ENCODE assay signal across 8 cellular contexts in genomic region chr17:45135192-45135977, GRCh38. TPM values are rescaled to one million over a fixed set of nuclear protein-coding genes. Genes with fewer than 3 reads are reported as not detected.
DNase-seq lines count a peak whose midpoint lies in the region; TF ChIP-seq lines count a peak whose summit lies in the region.

Gene ACBD4, plus strand, starts transcription at chr17:45135687. Its CDS starts 458 bp downstream, at chr17:45136145.

- H3K27ac Mint-ChIP-seq in neural progenitor cell, result peak within 1 kb of the TSS; percentile 60

- H4K20me1 ChIP-seq in MM.1S (ENCODE audit: insufficient read depth, low read length) (no peaks in the 10 kb centered on the region), neural progenitor cell (ENCODE audit: low read depth) (peaks cover 5% of the 10 kb centered on the region)

- H3K4me2 ChIP-seq in MM.1S (ENCODE audit: low read depth, low read length), result peak within 1 kb of the TSS; percentile 97
- H3K4me2 ChIP-seq in neural progenitor cell, result peak within 1 kb of the TSS; percentile 69

- no peaks in the 10 kb centered on the region for H3K9me2 ChIP-seq in MM.1S (replicated peaks; ENCODE audit: insufficient read depth, low read length)

- in situ Hi-C loops in HAP-1 (cut with MboI; ENCODE audit: low sequenced_read_pairs), result loop anchor here (5.0 kb wide), 1 partner anchor 62 kb away; no protein-coding TSS in a partner anchor

- peaks cover 2% of the 10 kb centered on the region for H3K36me3 Mint-ChIP-seq in neural progenitor cell

- H3K4me1 ChIP-seq in HAP-1 (peaks cover 14% of the 10 kb centered on the region), MM.1S (ENCODE audit: low read length) (peaks cover 10% of the 10 kb centered on the region), neural progenitor cell (peaks cover 18% of the 10 kb centered on the region)

- H3K79me2 ChIP-seq in MM.1S (ENCODE audit: low read length) (peaks cover 12% of the 10 kb centered on the region; the same call in 1 of the 2 replicates), neural progenitor cell (ENCODE audit: low read depth) (no peaks in the 10 kb centered on the region)

- H3K27ac ChIP-seq in MM.1S (ENCODE audit: low read length), result peak within 1 kb of the TSS; percentile 7; the same call in 1 of the 2 replicates
- no peak within 1 kb of the TSS for H3K27ac ChIP-seq in neural progenitor cell

- TF ChIP-seq CTCF in MM.1S (IDR thresholded peaks at IDR 0.05; ENCODE audit: low read length), result peak; percentile 100
- TF ChIP-seq CTCF in foreskin fibroblast (IDR thresholded peaks at IDR 0.05; ENCODE audit: low read depth, low read length), result peak; percentile 100
- peak; percentile 100 for TF ChIP-seq CTCF in neural progenitor cell (IDR thresholded peaks at IDR 0.05)

- peaks cover 6% of the 10 kb centered on the region for H3F3A ChIP-seq in MM.1S (ENCODE audit: insufficient read depth, low read length)
- H3F3A ChIP-seq in neural progenitor cell (ENCODE audit: low read depth), result peaks cover 34% of the 10 kb centered on the region

- peak within 1 kb of the TSS; percentile 76 for H3K4me3 Mint-ChIP-seq in neural progenitor cell

- DNase-seq in GF-D8 (lab: John Stamatoyannopoulos, UW) (peak; percentile 88), HAP-1 (ENCODE audit: low spot score in 2 of 2) (peak; percentile 97 to 98), MM.1S (peak; percentile 99), SIG-M5 treated with dmso at 0.1 percent for 504 hours (lab: John Stamatoyannopoulos, UW; ENCODE audit: unreplicated experiment) (peak; percentile 99), foreskin fibroblast (peak; percentile 92 to 98), neural progenitor cell (ENCODE audit: low spot score) (peak; percentile 99), stromal cell of bone marrow (ENCODE audit: low read depth) (peak; percentile 94)
- DNase-seq in activated gamma-delta T cell treated with anti-CD3 and anti-CD28 coated beads, Interleukin-2, amount 50 U/mL, for 16 hours (ENCODE audit: low read depth), result peak; percentile 98

- H2AFZ ChIP-seq in MM.1S (ENCODE audit: low read length) (peak within 1 kb of the TSS; percentile 79), neural progenitor cell (replicated peaks) (no peak within 1 kb of the TSS)

- H3K36me3 ChIP-seq in HAP-1 (replicated peaks), result no peaks in the 10 kb centered on the region; the same call in 1 of the 2 replicates
- H3K36me3 ChIP-seq in MM.1S (replicated peaks; ENCODE audit: insufficient read depth, low read length), result no peaks in the 10 kb centered on the region
- H3K36me3 ChIP-seq in neural progenitor cell, result no peaks in the 10 kb centered on the region

- H3K9me3 Mint-ChIP-seq in neural progenitor cell, result peaks cover 4% of the 10 kb centered on the region

- H3K9me3 ChIP-seq in HAP-1, result no peaks in the 10 kb centered on the region
- no peaks in the 10 kb centered on the region for H3K9me3 ChIP-seq in MM.1S (replicated peaks; ENCODE audit: insufficient read depth, low read length)
- H3K9me3 ChIP-seq in neural progenitor cell (ENCODE audit: low read depth), result no peaks in the 10 kb centered on the region

- H3K4me3 ChIP-seq in HAP-1, result peak within 1 kb of the TSS; percentile 46
- peak within 1 kb of the TSS; percentile 85 for H3K4me3 ChIP-seq in MM.1S (ENCODE audit: low read length)
- H3K4me3 ChIP-seq in foreskin fibroblast (ENCODE audit: low read depth in 1 of 2, low read length in 2 of 2), result peak within 1 kb of the TSS; percentile 65 to 85
- peak within 1 kb of the TSS; percentile 46 for H3K4me3 ChIP-seq in neural progenitor cell

- H3K27me3 ChIP-seq in HAP-1 (ENCODE audit: low read depth) (no peaks in the 10 kb centered on the region), MM.1S (replicated peaks; ENCODE audit: insufficient read depth, low read length) (0 out of 2 replicates have a peak, but pooled peaks cover 8% of the 10 kb centered on the region), neural progenitor cell (no peaks in the 10 kb centered on the region)

- H3K4me1 Mint-ChIP-seq in neural progenitor cell, result peaks cover 31% of the 10 kb centered on the region

- H3K27me3 Mint-ChIP-seq in neural progenitor cell (ENCODE audit: insufficient read depth, low read depth), result peaks cover 13% of the 10 kb centered on the region

- peak within 1 kb of the TSS; percentile 72 for H3K9ac ChIP-seq in MM.1S (ENCODE audit: low read length)
- no peak within 1 kb of the TSS for H3K9ac ChIP-seq in neural progenitor cell

RNA-seq across cellular contexts. Expression of gene ACBD4, which starts in this region (rescaled TPM):
- total RNA-seq in neural progenitor cell (ENCODE audit: low replicate concordance), result 6.8 and 17.3 TPM in 2 replicates
